ENCODE assay signal across 8 cellular contexts in genomic region chr2:203328735-203329549, GRCh38. TPM values are rescaled to one million over a fixed set of nuclear protein-coding genes. Genes with fewer than 3 reads are reported as not detected.
A peak's percentile ranks its signal among the peaks of the same experiment; 100 is the strongest.
DNase-seq lines count a peak whose midpoint lies in the region; ATAC-seq and TF ChIP-seq lines count a peak whose summit lies in the region.

No MANE protein-coding gene starts in this region.

- H3K27ac ChIP-seq in OCI-LY7 (ENCODE audit: low read depth, low read length, poor library complexity, severe bottlenecking) (peak overlapping the region; percentile 52), gastroesophageal sphincter (peak overlapping the region; percentile 36 to 89 (median 86))

- H3K4me1 ChIP-seq in OCI-LY7 (ENCODE audit: insufficient read depth, low read length, poor library complexity, severe bottlenecking) (peaks cover 30% of the 10 kb centered on the region), gastroesophageal sphincter (peaks cover 0 to 29% (median 9%) of the 10 kb centered on the region in 3 donors)

- H3K4me3 Mint-ChIP-seq in type B pancreatic cell = peak overlapping the region; percentile 93

- H3K9me3 ChIP-seq in OCI-LY7 (ENCODE audit: low read length) (no peaks in the 10 kb centered on the region), gastroesophageal sphincter (no peaks in the 10 kb centered on the region)

- H3K4me2 ChIP-seq in OCI-LY7 (ENCODE audit: low read length) = peak overlapping the region; percentile 95

- H3K4me3 ChIP-seq in OCI-LY7 (ENCODE audit: low read depth, low read length, poor library complexity, severe bottlenecking) = peak overlapping the region; percentile 83
- H3K4me3 ChIP-seq in gastroesophageal sphincter = peak overlapping the region; percentile 86 to 93

- H3K9me2 ChIP-seq in OCI-LY7 (ENCODE audit: insufficient read depth, low read length) = no peaks in the 10 kb centered on the region

- H3K27ac Mint-ChIP-seq in type B pancreatic cell = peak overlapping the region; percentile 84

- BruUV-seq in OCI-LY7 (replicated peaks; lab: Mats Ljungman, UMichigan) = no TSS peak

- H3K36me3 ChIP-seq in OCI-LY7 (ENCODE audit: insufficient read depth, low read length) (no peaks in the 10 kb centered on the region; the same call in 1 of the 2 replicates), gastroesophageal sphincter (no peaks in the 10 kb centered on the region)

- peaks cover 28% of the 10 kb centered on the region for H3K4me1 Mint-ChIP-seq in type B pancreatic cell (ENCODE audit: unreplicated experiment)

- TF ChIP-seq CTCF in OCI-LY7 (conservative IDR thresholded peaks at IDR 0.05; ENCODE audit: low read length) (no peak), gastroesophageal sphincter (IDR thresholded peaks at IDR 0.05) (peak in 1 of 4 experiments; percentile 5), type B pancreatic cell (conservative IDR thresholded peaks at IDR 0.05) (no peak)

- H3K27me3 Mint-ChIP-seq in type B pancreatic cell = no peaks in the 10 kb centered on the region

- no peaks in the 10 kb centered on the region for H3K27me3 ChIP-seq in gastroesophageal sphincter

- TF ChIP-seq EP300 in gastroesophageal sphincter (IDR thresholded peaks at IDR 0.05) = no peak

- POLR2A ChIA-PET in OCI-LY7 (lab: Charles Lee) = interaction anchor here (0.7 to 1.0 kb wide), 2 partner anchors 26 to 104 kb away, joined by 3 read pairs; no protein-coding TSS in a partner anchor

- no peaks in the 10 kb centered on the region for H3K9me3 Mint-ChIP-seq in type B pancreatic cell

- no peaks in the 10 kb centered on the region for H3K36me3 Mint-ChIP-seq in type B pancreatic cell

- DNase-seq in Ammon's horn (ENCODE audit: low spot score) (peak; percentile 51), OCI-LY7 (ENCODE audit: low spot score) (peak; percentile 50), nucleus accumbens (lab: John Stamatoyannopoulos, UW) (peak in 35 of 56 donors; percentile 5 to 70 (median 44)), type B pancreatic cell (ENCODE audit: extremely low spot score, unreplicated experiment) (peak; percentile 72)
- DNase-seq in activated naive CD4-positive, alpha-beta T cell treated with Interleukin-2 at 50 U/mL for 16 hours = peak; percentile 58

- intact Hi-C loops in OCI-LY7 (cut with micrococcal nuclease; ENCODE audit: unreplicated experiment) = loop anchor here (1.0 to 10.0 kb wide), 2 partner anchors 90 to 326 kb away; partner anchors contain the start of gene CYP20A1

- CTCF ChIA-PET in OCI-LY7 (lab: Charles Lee; ENCODE audit: unreplicated experiment) = no interaction called here

- 0% methylated on average over 2 to 15 of the region's 32 CpGs for WGBS in gastroesophageal sphincter (ENCODE audit: low coverage in 1 of 2), 2 donors

- peaks cover 47% of the 10 kb centered on the region for H3K79me2 ChIP-seq in OCI-LY7 (ENCODE audit: insufficient read depth, low read depth, low read length)

- peak overlapping the region; percentile 93 for H2AFZ ChIP-seq in OCI-LY7 (ENCODE audit: low read length)

- peaks cover 3% of the 10 kb centered on the region; the same call in 1 of the 2 replicates for H4K20me1 ChIP-seq in OCI-LY7 (ENCODE audit: insufficient read depth, low read length)

- peak; percentile 62 for ATAC-seq in GM19025 (IDR thresholded peaks at IDR 0.05; ENCODE audit: low read depth, unreplicated experiment)
- peak; percentile 42 for ATAC-seq in HG03139 (IDR thresholded peaks at IDR 0.05; ENCODE audit: unreplicated experiment)
- ATAC-seq in gastroesophageal sphincter = peak; percentile 44

- no peak for TF ChIP-seq POLR2A in gastroesophageal sphincter (IDR thresholded peaks at IDR 0.05)

RNA-seq across cellular contexts. Expression of gene ABI2, which starts 0.7 kb away (rescaled TPM):
- total RNA-seq in OCI-LY7 (2014; rRNA removed; shearing (Covaris generic)) = 24.0 and 37.9 TPM in 2 replicates
- total RNA-seq in OCI-LY7 (2022) (64.6 and 71.5 TPM in 2 replicates), gastroesophageal sphincter (10 to 100 TPM; 33.0 to 57.5 (median 45.0) TPM), type B pancreatic cell (ENCODE audit: low replicate concordance) (47.8 and 94.6 TPM in 2 replicates)

Comparison
In these comparisons a context has a peak if more than half of its experiments do, and no peak if none do; other contexts are left out.
1. Peak in every context shown above with its lines: DNase-seq, ATAC-seq, H3K4me3 ChIP-seq and H3K27ac ChIP-seq.